ENCODE assay signal across 1 cellular context in the genomic region with DNA sequence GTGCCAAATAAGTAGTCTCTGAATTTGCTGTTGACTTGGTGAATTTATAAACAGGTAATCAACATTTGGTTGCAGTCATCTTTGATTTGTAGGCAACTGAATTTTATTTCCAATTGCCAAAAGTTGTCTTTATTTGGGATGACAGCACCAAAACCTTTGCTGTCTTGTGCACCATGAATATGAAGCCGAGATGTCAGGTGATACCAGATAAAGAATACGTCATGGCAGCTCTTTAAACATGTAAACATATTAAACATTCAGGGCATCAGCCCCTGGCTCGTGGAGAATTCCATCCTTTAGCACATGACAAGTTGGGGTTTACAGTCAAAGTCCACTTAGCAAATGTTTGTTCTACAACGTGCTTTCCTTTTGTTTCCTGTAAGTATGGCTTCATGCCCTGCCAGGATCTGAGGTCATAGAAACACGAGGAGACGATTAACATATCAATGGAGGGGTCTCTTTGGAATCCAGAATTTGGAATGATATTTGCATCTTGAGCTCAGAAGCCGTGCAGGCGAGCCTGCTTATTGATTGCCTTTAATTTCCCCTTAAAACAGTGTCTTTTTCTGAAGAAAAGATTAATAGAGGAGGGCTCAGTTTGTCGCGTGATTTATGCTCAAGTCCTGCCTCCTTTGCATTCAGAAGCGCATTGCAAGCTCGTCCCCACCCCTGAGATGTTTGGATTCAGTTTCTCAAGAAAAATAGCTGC.
A peak's percentile ranks its signal among the peaks of the same experiment; 100 is the strongest.
TF ChIP-seq lines count a peak whose summit lies in the region.

No MANE protein-coding gene starts in this region.

TF ChIP-seq in HepG2, 621 proteins besides CTCF, POLR2A, EP300 and RAD21 (continued from another document and continues in another):
- TF ChIP-seq, protein P1, sequence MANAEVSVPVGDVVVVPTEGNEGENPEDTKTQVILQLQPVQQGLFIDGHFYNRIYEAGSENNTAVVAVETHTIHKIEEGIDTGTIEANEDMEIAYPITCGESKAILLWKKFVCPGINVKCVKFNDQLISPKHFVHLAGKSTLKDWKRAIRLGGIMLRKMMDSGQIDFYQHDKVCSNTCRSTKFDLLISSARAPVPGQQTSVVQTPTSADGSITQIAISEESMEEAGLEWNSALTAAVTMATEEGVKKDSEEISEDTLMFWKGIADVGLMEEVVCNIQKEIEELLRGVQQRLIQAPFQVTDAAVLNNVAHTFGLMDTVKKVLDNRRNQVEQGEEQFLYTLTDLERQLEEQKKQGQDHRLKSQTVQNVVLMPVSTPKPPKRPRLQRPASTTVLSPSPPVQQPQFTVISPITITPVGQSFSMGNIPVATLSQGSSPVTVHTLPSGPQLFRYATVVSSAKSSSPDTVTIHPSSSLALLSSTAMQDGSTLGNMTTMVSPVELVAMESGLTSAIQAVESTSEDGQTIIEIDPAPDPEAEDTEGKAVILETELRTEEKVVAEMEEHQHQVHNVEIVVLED (CRISPR knock-in tag; IDR thresholded peaks at IDR 0.05; ENCODE audit: borderline replicate concordance) = peak; percentile 46; the same call in 1 of the 2 replicates
- no peak for TF ChIP-seq ZFAT (CRISPR knock-in tag; conservative IDR thresholded peaks at IDR 0.05)
- no peak for TF ChIP-seq ZNF616 (CRISPR knock-in tag; IDR thresholded peaks at IDR 0.05; ENCODE audit: low read depth)
- TF ChIP-seq, protein P2, sequence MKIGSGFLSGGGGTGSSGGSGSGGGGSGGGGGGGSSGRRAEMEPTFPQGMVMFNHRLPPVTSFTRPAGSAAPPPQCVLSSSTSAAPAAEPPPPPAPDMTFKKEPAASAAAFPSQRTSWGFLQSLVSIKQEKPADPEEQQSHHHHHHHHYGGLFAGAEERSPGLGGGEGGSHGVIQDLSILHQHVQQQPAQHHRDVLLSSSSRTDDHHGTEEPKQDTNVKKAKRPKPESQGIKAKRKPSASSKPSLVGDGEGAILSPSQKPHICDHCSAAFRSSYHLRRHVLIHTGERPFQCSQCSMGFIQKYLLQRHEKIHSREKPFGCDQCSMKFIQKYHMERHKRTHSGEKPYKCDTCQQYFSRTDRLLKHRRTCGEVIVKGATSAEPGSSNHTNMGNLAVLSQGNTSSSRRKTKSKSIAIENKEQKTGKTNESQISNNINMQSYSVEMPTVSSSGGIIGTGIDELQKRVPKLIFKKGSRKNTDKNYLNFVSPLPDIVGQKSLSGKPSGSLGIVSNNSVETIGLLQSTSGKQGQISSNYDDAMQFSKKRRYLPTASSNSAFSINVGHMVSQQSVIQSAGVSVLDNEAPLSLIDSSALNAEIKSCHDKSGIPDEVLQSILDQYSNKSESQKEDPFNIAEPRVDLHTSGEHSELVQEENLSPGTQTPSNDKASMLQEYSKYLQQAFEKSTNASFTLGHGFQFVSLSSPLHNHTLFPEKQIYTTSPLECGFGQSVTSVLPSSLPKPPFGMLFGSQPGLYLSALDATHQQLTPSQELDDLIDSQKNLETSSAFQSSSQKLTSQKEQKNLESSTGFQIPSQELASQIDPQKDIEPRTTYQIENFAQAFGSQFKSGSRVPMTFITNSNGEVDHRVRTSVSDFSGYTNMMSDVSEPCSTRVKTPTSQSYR (CRISPR knock-in tag; IDR thresholded peaks at IDR 0.05; ENCODE audit: borderline replicate concordance) = peak; percentile 70; the same call in 1 of the 2 replicates
- peak; percentile 48; the same call in 1 of the 2 replicates for TF ChIP-seq ZNF772 (CRISPR knock-in tag; IDR thresholded peaks at IDR 0.05)
- TF ChIP-seq ZNF879 (CRISPR knock-in tag; IDR thresholded peaks at IDR 0.05) = 0 out of 2 replicates have a peak, but pooled peaks have one; percentile 84
- no peak for TF ChIP-seq PCBP1 (IDR thresholded peaks at IDR 0.05; ENCODE audit: borderline replicate concordance, low read depth, low read length)
- TF ChIP-seq, protein P3, sequence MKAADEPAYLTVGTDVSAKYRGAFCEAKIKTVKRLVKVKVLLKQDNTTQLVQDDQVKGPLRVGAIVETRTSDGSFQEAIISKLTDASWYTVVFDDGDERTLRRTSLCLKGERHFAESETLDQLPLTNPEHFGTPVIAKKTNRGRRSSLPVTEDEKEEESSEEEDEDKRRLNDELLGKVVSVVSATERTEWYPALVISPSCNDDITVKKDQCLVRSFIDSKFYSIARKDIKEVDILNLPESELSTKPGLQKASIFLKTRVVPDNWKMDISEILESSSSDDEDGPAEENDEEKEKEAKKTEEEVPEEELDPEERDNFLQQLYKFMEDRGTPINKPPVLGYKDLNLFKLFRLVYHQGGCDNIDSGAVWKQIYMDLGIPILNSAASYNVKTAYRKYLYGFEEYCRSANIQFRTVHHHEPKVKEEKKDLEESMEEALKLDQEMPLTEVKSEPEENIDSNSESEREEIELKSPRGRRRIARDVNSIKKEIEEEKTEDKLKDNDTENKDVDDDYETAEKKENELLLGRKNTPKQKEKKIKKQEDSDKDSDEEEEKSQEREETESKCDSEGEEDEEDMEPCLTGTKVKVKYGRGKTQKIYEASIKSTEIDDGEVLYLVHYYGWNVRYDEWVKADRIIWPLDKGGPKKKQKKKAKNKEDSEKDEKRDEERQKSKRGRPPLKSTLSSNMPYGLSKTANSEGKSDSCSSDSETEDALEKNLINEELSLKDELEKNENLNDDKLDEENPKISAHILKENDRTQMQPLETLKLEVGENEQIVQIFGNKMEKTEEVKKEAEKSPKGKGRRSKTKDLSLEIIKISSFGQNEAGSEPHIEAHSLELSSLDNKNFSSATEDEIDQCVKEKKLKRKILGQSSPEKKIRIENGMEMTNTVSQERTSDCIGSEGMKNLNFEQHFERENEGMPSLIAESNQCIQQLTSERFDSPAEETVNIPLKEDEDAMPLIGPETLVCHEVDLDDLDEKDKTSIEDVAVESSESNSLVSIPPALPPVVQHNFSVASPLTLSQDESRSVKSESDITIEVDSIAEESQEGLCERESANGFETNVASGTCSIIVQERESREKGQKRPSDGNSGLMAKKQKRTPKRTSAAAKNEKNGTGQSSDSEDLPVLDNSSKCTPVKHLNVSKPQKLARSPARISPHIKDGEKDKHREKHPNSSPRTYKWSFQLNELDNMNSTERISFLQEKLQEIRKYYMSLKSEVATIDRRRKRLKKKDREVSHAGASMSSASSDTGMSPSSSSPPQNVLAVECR (CRISPR knock-in tag; IDR thresholded peaks at IDR 0.05; ENCODE audit: borderline replicate concordance) = peak; percentile 84
- TF ChIP-seq BRD4 (CRISPR knock-in tag; IDR thresholded peaks at IDR 0.05) = no peak; the same call in 1 of the 2 replicates
- no peak for TF ChIP-seq ADNP (CRISPR knock-in tag; IDR thresholded peaks at IDR 0.05)
- TF ChIP-seq, protein P4, sequence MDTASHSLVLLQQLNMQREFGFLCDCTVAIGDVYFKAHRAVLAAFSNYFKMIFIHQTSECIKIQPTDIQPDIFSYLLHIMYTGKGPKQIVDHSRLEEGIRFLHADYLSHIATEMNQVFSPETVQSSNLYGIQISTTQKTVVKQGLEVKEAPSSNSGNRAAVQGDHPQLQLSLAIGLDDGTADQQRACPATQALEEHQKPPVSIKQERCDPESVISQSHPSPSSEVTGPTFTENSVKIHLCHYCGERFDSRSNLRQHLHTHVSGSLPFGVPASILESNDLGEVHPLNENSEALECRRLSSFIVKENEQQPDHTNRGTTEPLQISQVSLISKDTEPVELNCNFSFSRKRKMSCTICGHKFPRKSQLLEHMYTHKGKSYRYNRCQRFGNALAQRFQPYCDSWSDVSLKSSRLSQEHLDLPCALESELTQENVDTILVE (CRISPR knock-in tag; IDR thresholded peaks at IDR 0.05) = peak; percentile 93
- peak; percentile 82 for TF ChIP-seq POGZ (CRISPR knock-in tag; IDR thresholded peaks at IDR 0.05)
- TF ChIP-seq KAT8 (CRISPR knock-in tag; IDR thresholded peaks at IDR 0.05) = peak; percentile 93
- TF ChIP-seq ZBTB20 (CRISPR knock-in tag; IDR thresholded peaks at IDR 0.05; ENCODE audit: borderline replicate concordance, low read depth) = peak; percentile 96
- no peak for TF ChIP-seq ZNF75D (CRISPR knock-in tag; IDR thresholded peaks at IDR 0.05; ENCODE audit: borderline replicate concordance)
- TF ChIP-seq ZNF207 (IDR thresholded peaks at IDR 0.05; ENCODE audit: borderline replicate concordance) = no peak
- TF ChIP-seq ZNF839 (CRISPR knock-in tag; IDR thresholded peaks at IDR 0.05; ENCODE audit: borderline replicate concordance) = no peak
- TF ChIP-seq ZNF501 (CRISPR knock-in tag; IDR thresholded peaks at IDR 0.05) = peak; percentile 62; the same call in 1 of the 2 replicates
- TF ChIP-seq, protein P5, sequence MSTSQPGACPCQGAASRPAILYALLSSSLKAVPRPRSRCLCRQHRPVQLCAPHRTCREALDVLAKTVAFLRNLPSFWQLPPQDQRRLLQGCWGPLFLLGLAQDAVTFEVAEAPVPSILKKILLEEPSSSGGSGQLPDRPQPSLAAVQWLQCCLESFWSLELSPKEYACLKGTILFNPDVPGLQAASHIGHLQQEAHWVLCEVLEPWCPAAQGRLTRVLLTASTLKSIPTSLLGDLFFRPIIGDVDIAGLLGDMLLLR (CRISPR knock-in tag; IDR thresholded peaks at IDR 0.05) = no peak
- TF ChIP-seq ZNF570 (CRISPR knock-in tag; IDR thresholded peaks at IDR 0.05; ENCODE audit: borderline replicate concordance) = 0 out of 2 replicates have a peak, but pooled peaks have one; percentile 15
- TF ChIP-seq EED (CRISPR knock-in tag; IDR thresholded peaks at IDR 0.05) = no peak
- TF ChIP-seq NFE2 (CRISPR knock-in tag; IDR thresholded peaks at IDR 0.05) = 0 out of 2 replicates have a peak, but pooled peaks have one; percentile 2
- TF ChIP-seq, protein P6, sequence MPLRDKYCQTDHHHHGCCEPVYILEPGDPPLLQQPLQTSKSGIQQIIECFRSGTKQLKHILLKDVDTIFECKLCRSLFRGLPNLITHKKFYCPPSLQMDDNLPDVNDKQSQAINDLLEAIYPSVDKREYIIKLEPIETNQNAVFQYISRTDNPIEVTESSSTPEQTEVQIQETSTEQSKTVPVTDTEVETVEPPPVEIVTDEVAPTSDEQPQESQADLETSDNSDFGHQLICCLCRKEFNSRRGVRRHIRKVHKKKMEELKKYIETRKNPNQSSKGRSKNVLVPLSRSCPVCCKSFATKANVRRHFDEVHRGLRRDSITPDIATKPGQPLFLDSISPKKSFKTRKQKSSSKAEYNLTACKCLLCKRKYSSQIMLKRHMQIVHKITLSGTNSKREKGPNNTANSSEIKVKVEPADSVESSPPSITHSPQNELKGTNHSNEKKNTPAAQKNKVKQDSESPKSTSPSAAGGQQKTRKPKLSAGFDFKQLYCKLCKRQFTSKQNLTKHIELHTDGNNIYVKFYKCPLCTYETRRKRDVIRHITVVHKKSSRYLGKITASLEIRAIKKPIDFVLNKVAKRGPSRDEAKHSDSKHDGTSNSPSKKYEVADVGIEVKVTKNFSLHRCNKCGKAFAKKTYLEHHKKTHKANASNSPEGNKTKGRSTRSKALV (CRISPR knock-in tag; IDR thresholded peaks at IDR 0.05) = peak; percentile 50; the same call in 1 of the 2 replicates
- no peak for TF ChIP-seq MZF1 (CRISPR knock-in tag; IDR thresholded peaks at IDR 0.05; ENCODE audit: borderline replicate concordance)
- TF ChIP-seq ZNF782 (CRISPR knock-in tag; IDR thresholded peaks at IDR 0.05; ENCODE audit: borderline replicate concordance) = no peak
- TF ChIP-seq SAP130 (CRISPR knock-in tag; IDR thresholded peaks at IDR 0.05; ENCODE audit: low read depth) = peak; percentile 98
- no peak for TF ChIP-seq STAT5B (CRISPR knock-in tag; IDR thresholded peaks at IDR 0.05)
- TF ChIP-seq, protein P7, sequence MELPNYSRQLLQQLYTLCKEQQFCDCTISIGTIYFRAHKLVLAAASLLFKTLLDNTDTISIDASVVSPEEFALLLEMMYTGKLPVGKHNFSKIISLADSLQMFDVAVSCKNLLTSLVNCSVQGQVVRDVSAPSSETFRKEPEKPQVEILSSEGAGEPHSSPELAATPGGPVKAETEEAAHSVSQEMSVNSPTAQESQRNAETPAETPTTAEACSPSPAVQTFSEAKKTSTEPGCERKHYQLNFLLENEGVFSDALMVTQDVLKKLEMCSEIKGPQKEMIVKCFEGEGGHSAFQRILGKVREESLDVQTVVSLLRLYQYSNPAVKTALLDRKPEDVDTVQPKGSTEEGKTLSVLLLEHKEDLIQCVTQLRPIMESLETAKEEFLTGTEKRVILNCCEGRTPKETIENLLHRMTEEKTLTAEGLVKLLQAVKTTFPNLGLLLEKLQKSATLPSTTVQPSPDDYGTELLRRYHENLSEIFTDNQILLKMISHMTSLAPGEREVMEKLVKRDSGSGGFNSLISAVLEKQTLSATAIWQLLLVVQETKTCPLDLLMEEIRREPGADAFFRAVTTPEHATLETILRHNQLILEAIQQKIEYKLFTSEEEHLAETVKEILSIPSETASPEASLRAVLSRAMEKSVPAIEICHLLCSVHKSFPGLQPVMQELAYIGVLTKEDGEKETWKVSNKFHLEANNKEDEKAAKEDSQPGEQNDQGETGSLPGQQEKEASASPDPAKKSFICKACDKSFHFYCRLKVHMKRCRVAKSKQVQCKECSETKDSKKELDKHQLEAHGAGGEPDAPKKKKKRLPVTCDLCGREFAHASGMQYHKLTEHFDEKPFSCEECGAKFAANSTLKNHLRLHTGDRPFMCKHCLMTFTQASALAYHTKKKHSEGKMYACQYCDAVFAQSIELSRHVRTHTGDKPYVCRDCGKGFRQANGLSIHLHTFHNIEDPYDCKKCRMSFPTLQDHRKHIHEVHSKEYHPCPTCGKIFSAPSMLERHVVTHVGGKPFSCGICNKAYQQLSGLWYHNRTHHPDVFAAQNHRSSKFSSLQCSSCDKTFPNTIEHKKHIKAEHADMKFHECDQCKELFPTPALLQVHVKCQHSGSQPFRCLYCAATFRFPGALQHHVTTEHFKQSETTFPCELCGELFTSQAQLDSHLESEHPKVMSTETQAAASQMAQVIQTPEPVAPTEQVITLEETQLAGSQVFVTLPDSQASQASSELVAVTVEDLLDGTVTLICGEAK (IDR thresholded peaks at IDR 0.05) = no peak
- TF ChIP-seq, protein P7 (CRISPR knock-in tag; IDR thresholded peaks at IDR 0.05) = no peak; the same call in 1 of the 2 replicates
- peak; percentile 88 for TF ChIP-seq KAT7 (CRISPR knock-in tag; IDR thresholded peaks at IDR 0.05; ENCODE audit: borderline replicate concordance)
